In genomic region chr4:40255722-40256281, GRCh38 we compare ENCODE assay signal across 8 cellular contexts. TPM values are rescaled to one million over a fixed set of nuclear protein-coding genes. Genes with fewer than 3 reads are reported as not detected.
DNase-seq lines count a peak whose midpoint lies in the region; ATAC-seq, FAIRE-seq and TF ChIP-seq lines count a peak whose summit lies in the region.

No MANE protein-coding gene starts in this region.

- H3K27me3 Mint-ChIP-seq in CD8-positive, alpha-beta T cell (ENCODE audit: low read depth): no peaks in the 10 kb centered on the region

- BruUV-seq in GM12878 (replicated peaks; lab: Mats Ljungman, UMichigan): no TSS peak

- no peak overlapping the region for H3K4me3 ChIP-seq in CD8-positive, alpha-beta T cell (ENCODE audit: low read depth, low read length)
- H3K4me3 ChIP-seq in GM12878 (no peak overlapping the region), mucosa of descending colon (no peak overlapping the region)

- no peak for TF ChIP-seq EP300 in GM12878 (IDR thresholded peaks at IDR 0.05; ENCODE audit: borderline replicate concordance in 1 of 2, control insufficient read depth in 1 of 2, low read depth in 2 of 2, low read length in 2 of 2)

- peak overlapping the region; percentile 93 for H3K27ac Mint-ChIP-seq in CD8-positive, alpha-beta T cell

- H3K27ac ChIP-seq in CD8-positive, alpha-beta T cell (ENCODE audit: low read depth, low read length): no peak overlapping the region
- H3K27ac ChIP-seq in GM12878 (ENCODE audit: control insufficient read depth, insufficient read depth): no peak overlapping the region

- H3K79me2 ChIP-seq in GM12878 (ENCODE audit: control insufficient read depth, insufficient read depth, low read length): no peaks in the 10 kb centered on the region

- no peak for TF ChIP-seq CTCF in CD8-positive, alpha-beta T cell (IDR thresholded peaks at IDR 0.05)
- TF ChIP-seq CTCF in GM12878 (IDR thresholded peaks at IDR 0.05 in 2 of 3, conservative IDR thresholded peaks at IDR 0.05 in 1 of 3; ENCODE audit: control insufficient read depth in 2 of 3, extremely low read depth in 1 of 3, insufficient read depth in 1 of 3, low read depth in 3 of 3, low read length in 3 of 3): no peak
- no peak for TF ChIP-seq CTCF in mucosa of descending colon (IDR thresholded peaks at IDR 0.05)

- DNase-seq in CD8-positive, alpha-beta T cell: no peak
- peak; percentile 27 for DNase-seq in HuH-7 (ENCODE audit: low spot score)
- no peak for DNase-seq in GM12878 (ENCODE audit: low read depth, low spot score)
- no peak for DNase-seq in mucosa of descending colon
- DNase-seq in OCI-M2 (lab: John Stamatoyannopoulos, UW; ENCODE audit: unreplicated experiment): no peak
- DNase-seq in SHP77 (lab: John Stamatoyannopoulos, UW): no peak
- no peak for DNase-seq in NCI-H1417 treated with DMSO at 0.1 percent for 48 hours (lab: John Stamatoyannopoulos, UW)
- DNase-seq in stimulated activated CD4-positive, alpha-beta T cell treated with anti-CD3 and anti-CD28 coated beads, Interleukin-2, amount 100 ng/mL, for 24 hours: no peak

- in situ Hi-C loops in GM12878 (cut with MboI): no loop called here

- H4K20me1 ChIP-seq in GM12878 (ENCODE audit: control insufficient read depth, insufficient read depth): no peaks in the 10 kb centered on the region

- SMC1A ChIA-PET in GM12878 (lab: Charles Lee; ENCODE audit: uncharacterized antibody, unreplicated experiment): interaction anchor here (1.3 kb wide), 1 partner anchor 49 kb away, joined by 3 read pairs; no protein-coding TSS in a partner anchor

- RAD21 ChIA-PET in GM12878 (lab: Charles Lee; ENCODE audit: unreplicated experiment): interaction anchor here (1.4 kb wide), 1 partner anchor 27 kb away, joined by 3 read pairs; no protein-coding TSS in a partner anchor

- no peaks in the 10 kb centered on the region for H3K9me3 ChIP-seq in CD8-positive, alpha-beta T cell (ENCODE audit: low read length)
- H3K9me3 ChIP-seq in GM12878 (replicated peaks; ENCODE audit: control insufficient read depth, insufficient read depth, low read length) (no peaks in the 10 kb centered on the region), mucosa of descending colon (no peaks in the 10 kb centered on the region)

- H3K9ac ChIP-seq in GM12878 (ENCODE audit: control insufficient read depth, insufficient read depth, low read length): no peak overlapping the region

- H3K9me3 Mint-ChIP-seq in CD8-positive, alpha-beta T cell: peaks cover 3% of the 10 kb centered on the region

- no peaks in the 10 kb centered on the region for H3K36me3 ChIP-seq in CD8-positive, alpha-beta T cell (ENCODE audit: insufficient read depth, low read length)
- H3K36me3 ChIP-seq in GM12878 (ENCODE audit: control insufficient read depth in 2 of 2, insufficient read depth in 2 of 2, low read length in 1 of 2) (no peaks in the 10 kb centered on the region), mucosa of descending colon (ENCODE audit: low read depth) (no peaks in the 10 kb centered on the region)

- no peaks in the 10 kb centered on the region for H3K36me3 Mint-ChIP-seq in CD8-positive, alpha-beta T cell

- POLR2A ChIA-PET in CD8-positive, alpha-beta T cell (lab: Charles Lee): interaction anchor here (1.0 to 2.3 kb wide), 5 partner anchors 8 to 56 kb away, joined by 3 to 9 read pairs (median 3); no protein-coding TSS in a partner anchor
- POLR2A ChIA-PET in GM12878 (lab: Charles Lee): no interaction called here

- peak; percentile 37 for ATAC-seq in CD8-positive, alpha-beta T cell
- peak; percentile 37 for ATAC-seq in GM12878
- peak; percentile 96 for ATAC-seq in mucosa of descending colon

- no peak for TF ChIP-seq POLR2A in GM12878 (IDR thresholded peaks at IDR 0.05; ENCODE audit: low read depth, low read length)

- no peak for TF ChIP-seq RAD21 in GM12878 (IDR thresholded peaks at IDR 0.05; ENCODE audit: insufficient read depth, low read depth, low read length)

- H3K4me3 Mint-ChIP-seq in CD8-positive, alpha-beta T cell: peak overlapping the region; percentile 8

- CTCF ChIA-PET in CD8-positive, alpha-beta T cell (lab: Charles Lee): interaction anchor here (1.0 to 2.1 kb wide), 7 partner anchors 9 to 105 kb away, joined by 3 to 8 read pairs (median 4); no protein-coding TSS in a partner anchor
- CTCF ChIA-PET in GM12878 (lab: Yijun Ruan, JAX): no interaction called here

- H3K4me1 Mint-ChIP-seq in CD8-positive, alpha-beta T cell (ENCODE audit: low read depth): peaks cover 72% of the 10 kb centered on the region

- intact Hi-C loops in CD8-positive, alpha-beta T cell (cut with DNase I, micrococcal nuclease): loop anchor here in 1 of 2 experiments (2.0 kb wide), 1 partner anchor 21 kb away; no protein-coding TSS in a partner anchor
- intact Hi-C loops in GM12878 (cut with micrococcal nuclease; ENCODE audit: unreplicated experiment): no loop called here
- intact Hi-C loops in mucosa of descending colon (cut with DNase I, micrococcal nuclease): no loop called here

- H3K27me3 ChIP-seq in CD8-positive, alpha-beta T cell (ENCODE audit: insufficient read depth, low read length): no peaks in the 10 kb centered on the region
- no peaks in the 10 kb centered on the region for H3K27me3 ChIP-seq in GM12878 (replicated peaks in 1 of 2; ENCODE audit: control insufficient read depth in 2 of 2, insufficient read depth in 2 of 2, low read length in 1 of 2)

- H2AFZ ChIP-seq in GM12878 (ENCODE audit: control insufficient read depth, low read depth, low read length): no peak overlapping the region

- FAIRE-seq in GM12878 (lab: Jason Lieb, UNC): peak; percentile 13

- peaks cover 65% of the 10 kb centered on the region for H3K4me1 ChIP-seq in CD8-positive, alpha-beta T cell (ENCODE audit: insufficient read depth, low read length)
- H3K4me1 ChIP-seq in GM12878 (ENCODE audit: control insufficient read depth, insufficient read depth, low read length): no peaks in the 10 kb centered on the region
- no peaks in the 10 kb centered on the region for H3K4me1 ChIP-seq in mucosa of descending colon (ENCODE audit: low read depth)

- no peak overlapping the region for H3K4me2 ChIP-seq in GM12878 (ENCODE audit: control insufficient read depth, insufficient read depth)

- WGBS in GM12878 (ENCODE audit: insufficient coverage, insufficient replicate concordance, low lambda C conversion rate, missing lambda C conversion rate): 33% methylated on average over 1 of the region's 1 CpG

TF ChIP-seq in GM12878, 131 proteins besides CTCF, POLR2A, EP300 and RAD21:
- TF ChIP-seq CREM (IDR thresholded peaks at IDR 0.05; ENCODE audit: low read depth): peak; percentile 33; the same call in 1 of the 2 replicates
- TF ChIP-seq ZNF592 (IDR thresholded peaks at IDR 0.05): no peak
- TF ChIP-seq CREB1 (IDR thresholded peaks at IDR 0.05; ENCODE audit: low read depth): peak; percentile 65

RNA-seq across cellular contexts. Expression of gene RHOH, which starts 59.0 kb away (rescaled TPM):
- 100 to 1,000 TPM; 533 to 539 TPM for total RNA-seq in CD8-positive, alpha-beta T cell
- total RNA-seq in GM12878 (2013; cell fraction: nucleolus; rRNA removed): 89.6 and 93.8 TPM in 2 replicates
- total RNA-seq in GM12878 (2014; rRNA removed) (47.2 and 49.3 TPM in 2 replicates), GM12878 (2014; rRNA removed; fragmentation: Illumina TruSeq; extraction: Trizol) (46.5 and 48.1 TPM in 2 replicates), GM12878 (2021) (64.5 and 65.7 TPM in 2 replicates), mucosa of descending colon (1 to 10 TPM; 1.9 to 5.8 (median 2.8) TPM)
- polyA plus RNA-seq in GM12878 (2011; ENCODE audit: low read depth): 44.8 TPM
- polyA plus RNA-seq in GM12878 (2011; rRNA removed) (120 and 128 TPM in 2 replicates), GM12878 (2014; fragmentation: Illumina TruSeq; extraction: Trizol) (51.9 and 67.1 TPM in 2 replicates), GM12878 (2014; fragmentation: Nextera tagmentation; extraction: Ambion mirVana) (10 to 100 TPM; 48.9 to 78.4 TPM), GM12878 (2014; rRNA removed) (48.4 and 49.5 TPM in 2 replicates), GM12878 (2016; fragmentation: Nextera tagmentation; extraction: Ambion mirVana) (10 to 100 TPM; 63.8 to 64.4 TPM)
- 117 and 119 TPM in 2 replicates for polyA plus RNA-seq in GM12878 (2011; cell fraction: cytosol; rRNA removed)
- polyA plus RNA-seq in GM12878 (2011; cell fraction: nucleus; rRNA removed): 75.7 and 87.1 TPM in 2 replicates
- polyA plus RNA-seq in GM12878 (2012): 56.8 and 82.4 TPM in 2 replicates
- 176 and 260 TPM in 2 replicates for polyA minus RNA-seq in GM12878 (2011; rRNA and poly(A)+ RNA removed)
- polyA minus RNA-seq in GM12878 (2011; cell fraction: cytosol; rRNA and poly(A)+ RNA removed): 56.8 and 63.4 TPM in 2 replicates
- polyA minus RNA-seq in GM12878 (2011; cell fraction: nucleus; rRNA and poly(A)+ RNA removed): 91.3 and 105 TPM in 2 replicates

Comparison
In these comparisons a context has a peak if more than half of its experiments do, and no peak if none do; other contexts are left out.
1. ATAC-seq: peak in every context shown above with its lines; median percentile 96 in mucosa of descending colon; 37 in CD8-positive, alpha-beta T cell; 37 in GM12878.
2. RNA of gene RHOH, which starts 59.0 kb away (total RNA-seq): 533 to 539 TPM in CD8-positive, alpha-beta T cell; 46.5 to 93.8 TPM in GM12878 and 1.9 to 5.8 TPM in mucosa of descending colon; every median in the first group is over 4 times any median in the second.